In the genomic region with DNA sequence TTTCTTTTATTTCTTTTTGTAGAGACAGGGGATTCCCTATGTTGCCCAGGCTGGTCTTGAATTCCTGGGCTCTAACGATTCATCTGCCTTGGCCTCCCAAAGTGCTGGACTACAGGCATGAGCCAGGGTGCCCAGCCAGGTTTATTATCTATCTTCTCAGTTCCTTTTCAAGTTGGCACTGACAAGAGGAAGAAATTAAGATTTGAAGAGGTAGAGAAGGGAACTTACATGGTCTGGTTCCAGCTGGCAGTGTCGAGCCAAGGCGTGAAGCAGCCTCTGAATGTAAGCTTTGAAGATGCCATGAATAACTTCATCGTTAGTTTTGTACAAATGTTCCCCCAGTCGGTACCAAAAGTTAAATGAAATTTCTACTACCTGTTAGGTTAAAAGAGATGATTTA, we compare ENCODE assay signal across 22 cellular contexts. TPM values are rescaled to one million over a fixed set of nuclear protein-coding genes. Genes with fewer than 3 reads are reported as not detected.
DNase-seq lines count a peak whose midpoint lies in the region; ATAC-seq and TF ChIP-seq lines count a peak whose summit lies in the region.
"Had no signal": no experiment of that assay in that cellular context is flagged by ENCODE, and none has a peak within 500 bp of the region (broad histone marks: within the 10 kb centered on the region; RNA-seq: fewer than 3 reads in every experiment).

No MANE protein-coding gene starts in this region.

- peak; percentile 58 for DNase-seq in LNCaP clone FGC (ENCODE audit: low read depth)
- DNase-seq in NCI-H226, result peak; percentile 6
- DNase-seq in epithelial cell of esophagus (ENCODE audit: low read depth), result peak; percentile 34
- no peak for DNase-seq in omental fat pad (ENCODE audit: low spot score)
- DNase-seq in NK-92 (lab: John Stamatoyannopoulos, UW; ENCODE audit: unreplicated experiment), result no peak
- no peak for DNase-seq in midbrain (lab: John Stamatoyannopoulos, UW)
- DNase-seq: C1 segment of cervical spinal cord; CD4-positive, alpha-beta memory T cell; COR-L47; DMS79 treated with DMSO at 0.1 percent for 48 hours; GF-D8; HCEC 1CT; MV-4-11; NCI-H2029; NCI-H2227 treated with DMSO at 0.1 percent for 48 hours; NCI-H510A; NCI-H69; OCI-M1; Peyer's patch; SHP77 treated with DMSO at 0.1 percent for 48 hours had no signal

- H3K4me3 ChIP-seq in LNCaP clone FGC (ENCODE audit: low read depth, low read length) (no peak overlapping the region), epithelial cell of esophagus (ENCODE audit: low read length) (no peak overlapping the region)
- H3K4me3 ChIP-seq: Peyer's patch had no signal

- TF ChIP-seq CTCF in LNCaP clone FGC (IDR thresholded peaks at IDR 0.05; ENCODE audit: control insufficient read depth, extremely low read depth, insufficient read depth), result no peak
- no peak for TF ChIP-seq CTCF in epithelial cell of esophagus (IDR thresholded peaks at IDR 0.05; ENCODE audit: insufficient read depth, low read depth, low read length, missing control alignments)
- no peak for TF ChIP-seq CTCF in omental fat pad (IDR thresholded peaks at IDR 0.05)

- ATAC-seq in omental fat pad (ENCODE audit: low FRiP score) (peak; percentile 59), HG03159 (IDR thresholded peaks at IDR 0.05; ENCODE audit: unreplicated experiment) (no peak)

RNA-seq across cellular contexts. Expression of a gene that starts 57.8 kb away (rescaled TPM):
- total RNA-seq in omental fat pad, result 10 to 100 TPM; 34.1 to 45.9 (median 41.1) TPM

RNA-seq across cellular contexts. Expression of a gene that starts 59.4 kb away (rescaled TPM):
- 10 to 100 TPM in 3 of 4 donors, 1 to 10 TPM in 1; 5.3 to 23.9 (median 18.8) TPM for total RNA-seq in omental fat pad
- total RNA-seq: A673 had no signal

Comparison
In these comparisons a context has a peak if more than half of its experiments do, and no peak if none do; other contexts are left out.
1. DNase-seq: peak in LNCaP clone FGC (single experiment), NCI-H226 (single experiment) and epithelial cell of esophagus (single experiment); none in omental fat pad (single experiment), NK-92 (single experiment) and midbrain (single experiment).